1 cellular context compared by ENCODE assay signal in genomic region chr11:79025622-79026021, GRCh38.
TF ChIP-seq lines count a peak whose summit lies in the region.

No MANE protein-coding gene starts in this region.

TF ChIP-seq in H1, 55 proteins besides CTCF, POLR2A, EP300 and RAD21:
- TF ChIP-seq ZNF274 (IDR thresholded peaks at IDR 0.05; ENCODE audit: borderline replicate concordance, extremely low read depth, low read length) (no peak), BACH1 (IDR thresholded peaks at IDR 0.05; ENCODE audit: low read length) (no peak), TEAD4 (IDR thresholded peaks at IDR 0.05; ENCODE audit: low read depth, low read length) (0 out of 2 replicates have a peak, but pooled peaks have one; percentile 24), TAF1 (IDR thresholded peaks at IDR 0.05; ENCODE audit: low read depth, low read length) (no peak), TCF12 (IDR thresholded peaks at IDR 0.05; ENCODE audit: low read depth, low read length) (no peak), NANOG (IDR thresholded peaks at IDR 0.05; ENCODE audit: insufficient read depth, low read depth, low read length, poor library complexity, severe bottlenecking) (peak; percentile 11), JUND (IDR thresholded peaks at IDR 0.05; ENCODE audit: low read length) (no peak)
